28 cellular contexts compared by ENCODE assay signal in genomic region chr10:120403109-120403508, GRCh38. TPM values are rescaled to one million over a fixed set of nuclear protein-coding genes. Genes with fewer than 3 reads are reported as not detected.
DNase-seq lines count a peak whose midpoint lies in the region; ATAC-seq lines count a peak whose summit lies in the region.
"Had no signal": no experiment of that assay in that cellular context is flagged by ENCODE, and none has a peak within 500 bp of the region (broad histone marks: within the 10 kb centered on the region; RNA-seq: fewer than 3 reads in every experiment).

No MANE protein-coding gene starts in this region.

- DNase-seq in Caki2 (ENCODE audit: low read depth) (peak; percentile 11), M059J (ENCODE audit: low read depth) (peak; percentile 87), astrocyte of the hippocampus (ENCODE audit: low read depth, low spot score) (peak; percentile 70), kidney tubule cell (ENCODE audit: low spot score) (peak; percentile 29), left cardiac atrium (no peak)
- DNase-seq in effector memory CD4-positive, alpha-beta T cell: no peak
- DNase-seq: 8988T; ACHN; CD4-positive, CD25-positive, alpha-beta regulatory T cell; H9; NCI-H1048; NCI-H1417; NCI-H1694; NCI-H2029 treated with DMSO at 0.1 percent for 48 hours; NCI-H446 treated with DMSO at 0.1 percent for 48 hours; NCI-H526; NCI-H82; NK-92 treated with Interleukin-12 subunit alpha and Interleukin-12 subunit beta, amount 100 ng/mL, for 24 hours; PC-9; Right ventricle myocardium superior; RPMI8226 had no signal

- in situ Hi-C loops in Caki2 (cut with HindIII; ENCODE audit: low pct_unique_long_range_greater_than_20kb, low sequenced_read_pairs): no loop called here

- no peak overlapping the region for H3K27ac ChIP-seq in effector memory CD4-positive, alpha-beta T cell (ENCODE audit: insufficient read depth, low read length, poor library complexity, severe bottlenecking)
- H3K27ac ChIP-seq: HL-60, KMS-11, PC-9, SJSA1 had no signal

- no peaks in the 10 kb centered on the region for H3K36me3 ChIP-seq in effector memory CD4-positive, alpha-beta T cell (ENCODE audit: control insufficient read depth, insufficient read depth, low read length)
- H3K36me3 ChIP-seq: SJSA1 had no signal

- no peaks in the 10 kb centered on the region for H3K27me3 ChIP-seq in effector memory CD4-positive, alpha-beta T cell (replicated peaks; ENCODE audit: control insufficient read depth, insufficient read depth, low read length, poor library complexity, severe bottlenecking)
- H3K27me3 ChIP-seq: SJSA1 had no signal

- intact Hi-C loops in left cardiac atrium (cut with DNase I): no loop called here

- H3K4me1 ChIP-seq in effector memory CD4-positive, alpha-beta T cell (ENCODE audit: control insufficient read depth, insufficient read depth, low read length, poor library complexity, severe bottlenecking): no peaks in the 10 kb centered on the region
- H3K4me1 ChIP-seq: SJSA1 had no signal

- ATAC-seq in left cardiac atrium (no peak), GM18498 (IDR thresholded peaks at IDR 0.05; ENCODE audit: unreplicated experiment) (no peak), HG02852 (IDR thresholded peaks at IDR 0.05; ENCODE audit: unreplicated experiment) (no peak)
- ATAC-seq: GM12878, GM23338 had no signal

- H3K9me3 ChIP-seq in effector memory CD4-positive, alpha-beta T cell (ENCODE audit: control insufficient read depth, low read length): no peaks in the 10 kb centered on the region
- H3K9me3 ChIP-seq: SJSA1 had no signal

- no peak overlapping the region for H3K4me3 ChIP-seq in effector memory CD4-positive, alpha-beta T cell (ENCODE audit: insufficient read depth, low read depth, low read length, poor library complexity, severe bottlenecking)
- H3K4me3 ChIP-seq: GM12878, GM23338, PC-9, SJSA1 had no signal

RNA-seq across cellular contexts. Expression of gene PLPP4, which starts 53.9 kb away (rescaled TPM):
- 6.8 and 6.9 TPM in 2 replicates for total RNA-seq in Caki2 (2014; rRNA removed; shearing (Covaris generic); ENCODE audit: low replicate concordance)
- total RNA-seq in M059J (2014; rRNA removed; shearing (Covaris generic)): 55.4 and 69.2 TPM in 2 replicates
- total RNA-seq in left cardiac atrium: not detected
- total RNA-seq: CD4-positive, CD25-positive, alpha-beta regulatory T cell; H9; PC-9; Right ventricle myocardium superior had no signal

Comparison
In these comparisons a context has a peak if more than half of its experiments do, and no peak if none do; other contexts are left out.
1. DNase-seq: peak in Caki2 (single experiment), M059J (single experiment), astrocyte of the hippocampus (single experiment) and kidney tubule cell (single experiment); none in left cardiac atrium (single experiment) and effector memory CD4-positive, alpha-beta T cell (0 of 3).